In genomic region chr11:20022363-20023081, GRCh38 we compare ENCODE assay signal across 8 cellular contexts.
A peak's percentile ranks its signal among the peaks of the same experiment; 100 is the strongest.
DNase-seq lines count a peak whose midpoint lies in the region; ATAC-seq, FAIRE-seq and TF ChIP-seq lines count a peak whose summit lies in the region.
"Had no signal": no experiment of that assay in that cellular context is flagged by ENCODE, and none has a peak within 500 bp of the region (broad histone marks: within the 10 kb centered on the region; RNA-seq: fewer than 3 reads in every experiment).

No MANE protein-coding gene starts in this region.

- no peaks in the 10 kb centered on the region for H3K4me1 Mint-ChIP-seq in T-helper 17 cell

- peak overlapping the region; percentile 40 for H3K27ac ChIP-seq in brain microvascular endothelial cell
- peak overlapping the region; percentile 80 for H3K27ac ChIP-seq in smooth muscle cell (ENCODE audit: low read depth)

- H3K79me2 ChIP-seq in smooth muscle cell (ENCODE audit: low read depth), result peaks cover 37% of the 10 kb centered on the region

- H2AFZ ChIP-seq in smooth muscle cell (ENCODE audit: low read depth), result peak overlapping the region; percentile 6

- peak overlapping the region; percentile 56 for H3K4me3 ChIP-seq in brain microvascular endothelial cell (ENCODE audit: low read depth, low read length)
- peak overlapping the region; percentile 51 for H3K4me3 ChIP-seq in iPS-11a (ENCODE audit: low read depth, low read length)
- peak overlapping the region; percentile 53 for H3K4me3 ChIP-seq in smooth muscle cell

- no peak for TF ChIP-seq POLR2A in H54 (IDR thresholded peaks at IDR 0.05; ENCODE audit: low read depth, low read length)

- H3K9me3 ChIP-seq in smooth muscle cell (replicated peaks; ENCODE audit: low read depth) (no peaks in the 10 kb centered on the region), T-helper 17 cell (ENCODE audit: control insufficient read depth, low read length, poor library complexity, severe bottlenecking) (no peaks in the 10 kb centered on the region)

- H4K20me1 ChIP-seq in smooth muscle cell (ENCODE audit: low read depth), result peaks cover 3% of the 10 kb centered on the region

- no peak overlapping the region for H3K27ac Mint-ChIP-seq in T-helper 17 cell

- no peak overlapping the region for H3K4me3 Mint-ChIP-seq in T-helper 17 cell

- no peak for TF ChIP-seq CTCF in brain microvascular endothelial cell (IDR thresholded peaks at IDR 0.05; ENCODE audit: low read depth, low read length, missing control alignments)
- no peak for TF ChIP-seq CTCF in smooth muscle cell (IDR thresholded peaks at IDR 0.05; ENCODE audit: borderline replicate concordance, insufficient read depth, poor library complexity, severe bottlenecking)

- H3K27me3 ChIP-seq in brain microvascular endothelial cell (replicated peaks) (no peaks in the 10 kb centered on the region), smooth muscle cell (ENCODE audit: low read depth) (no peaks in the 10 kb centered on the region)

- H3K4me1 ChIP-seq in smooth muscle cell (ENCODE audit: low read depth), result peaks cover 53% of the 10 kb centered on the region

- DNase-seq in NCI-H146 (lab: John Stamatoyannopoulos, UW), result peak; percentile 9
- DNase-seq in brain microvascular endothelial cell, result peak; percentile 61
- no peak for DNase-seq in smooth muscle cell (lab: John Stamatoyannopoulos, UW; ENCODE audit: unreplicated experiment)
- no peak for DNase-seq in H54 (ENCODE audit: insufficient read length, low spot score)
- no peak for DNase-seq in T-helper 17 cell
- DNase-seq in NCI-H2227 treated with DMSO at 0.1 percent for 48 hours (lab: John Stamatoyannopoulos, UW), result no peak

- H3K27me3 Mint-ChIP-seq in T-helper 17 cell, result peaks cover 10% of the 10 kb centered on the region

- no peaks in the 10 kb centered on the region for H3K36me3 ChIP-seq in brain microvascular endothelial cell (replicated peaks)
- H3K36me3 ChIP-seq in smooth muscle cell (ENCODE audit: low read depth), result no peaks in the 10 kb centered on the region

- H3K4me2 ChIP-seq in smooth muscle cell, result peak overlapping the region; percentile 91

- peaks cover 1% of the 10 kb centered on the region for H3K36me3 Mint-ChIP-seq in T-helper 17 cell (ENCODE audit: low read depth)

- in situ Hi-C loops in brain microvascular endothelial cell (cut with HindIII; ENCODE audit: low pct_ligation_motif_present, low sequenced_read_pairs), result no loop called here

- WGBS in smooth muscle cell (ENCODE audit: low lambda C conversion rate), result 4% methylated on average over 10 of the region's 10 CpGs

- ATAC-seq in T-helper 17 cell, result no peak

- H3K9ac ChIP-seq in smooth muscle cell (ENCODE audit: low read depth), result peak overlapping the region; percentile 40

- no peak for FAIRE-seq in H54 (lab: Jason Lieb, UNC)
- FAIRE-seq: colon had no signal

- peaks cover 36% of the 10 kb centered on the region for H3F3A ChIP-seq in smooth muscle cell (ENCODE audit: low read depth)

Comparison
In these comparisons a context has a peak if more than half of its experiments do, and no peak if none do; other contexts are left out.
1. DNase-seq: peak in NCI-H146 (single experiment) and brain microvascular endothelial cell (single experiment); none in smooth muscle cell (single experiment), H54 (single experiment), T-helper 17 cell (0 of 3) and NCI-H2227 treated with DMSO at 0.1 percent for 48 hours (single experiment).
2. Peak in every context shown above with its lines, with median percentiles within 50 percentile points of each other: H3K4me3 ChIP-seq.